In genomic region chr5:55897206-55897894, GRCh38 we compare ENCODE assay signal across 26 cellular contexts. TPM values are rescaled to one million over a fixed set of nuclear protein-coding genes. Genes with fewer than 3 reads are reported as not detected.
DNase-seq lines count a peak whose midpoint lies in the region; ATAC-seq and TF ChIP-seq lines count a peak whose summit lies in the region.
"Had no signal": no experiment of that assay in that cellular context is flagged by ENCODE, and none has a peak within 500 bp of the region (broad histone marks: within the 10 kb centered on the region; RNA-seq: fewer than 3 reads in every experiment).

No MANE protein-coding gene starts in this region.

- no peaks in the 10 kb centered on the region for H3K36me3 Mint-ChIP-seq in chondrocyte (ENCODE audit: low read depth)

- WGBS in testis, 2 donors = 80 to 84% methylated on average over 8 of the region's 8 CpGs

- peak overlapping the region; percentile 26 for H3K4me3 ChIP-seq in AG10803 (ENCODE audit: low read length)
- no peak overlapping the region for H3K4me3 ChIP-seq in testis

- DNase-seq in AG10803 (ENCODE audit: low read depth) = no peak
- DNase-seq in RWPE1 (ENCODE audit: low spot score) = no peak
- DNase-seq in chondrocyte (ENCODE audit: low spot score) = no peak
- no peak for DNase-seq in omental fat pad (ENCODE audit: low spot score)
- no peak for DNase-seq in anterior cingulate cortex (lab: John Stamatoyannopoulos, UW)
- DNase-seq in stimulated activated CD4-positive, alpha-beta T cell treated with anti-CD3 and anti-CD28 coated beads, Interleukin-4, amount 100 ng/mL, for 24 hours = no peak
- no peak for DNase-seq in testis
- DNase-seq: activated CD4-positive, alpha-beta T cell treated with anti-CD3 and anti-CD28 coated beads, Interleukin-2, amount 10 ng/mL, durations not matched to agents 7 days and 5 days; activated naive CD4-positive, alpha-beta T cell; effector memory CD4-positive, alpha-beta T cell; esophagus squamous epithelium; left colon; NCI-H1105; NCI-H2081; nephron progenitor cell; PC-3; SHP77 treated with DMSO at 0.1 percent for 48 hours; spleen had no signal

- peaks cover 38% of the 10 kb centered on the region for H3K4me1 Mint-ChIP-seq in chondrocyte (ENCODE audit: low read depth)
- H3K4me1 Mint-ChIP-seq: nephron progenitor cell had no signal

- peak overlapping the region; percentile 63 for H3K4me3 Mint-ChIP-seq in chondrocyte (ENCODE audit: unreplicated experiment)
- H3K4me3 Mint-ChIP-seq: activated CD4-positive, alpha-beta T cell treated with anti-CD3 and anti-CD28 coated beads, Interleukin-2, amount 10 ng/mL, durations not matched to agents 7 days and 5 days; nephron progenitor cell; T-helper 1 cell treated with Interleukin-12 subunit alpha and Interleukin-12 subunit beta and Interleukin-4 antibody, amounts not matched to agents 30 μg/mL and 1 μg/mL, for 36 hours had no signal

- peak overlapping the region; percentile 14; the same call in 1 of the 2 replicates for H3K27ac ChIP-seq in RWPE1
- H3K27ac ChIP-seq in testis = no peak overlapping the region
- H3K27ac ChIP-seq: C4-2B, esophagus squamous epithelium, psoas muscle, spleen, vagina had no signal

- H3K36me3 ChIP-seq in testis (ENCODE audit: low read depth, missing control alignments) = no peaks in the 10 kb centered on the region
- H3K36me3 ChIP-seq: esophagus squamous epithelium, spleen, vagina had no signal

- no peaks in the 10 kb centered on the region for H3K27me3 ChIP-seq in testis
- H3K27me3 ChIP-seq: esophagus squamous epithelium, vagina had no signal

- peak overlapping the region; percentile 86 for H3K27ac Mint-ChIP-seq in chondrocyte (ENCODE audit: unreplicated experiment)
- H3K27ac Mint-ChIP-seq: activated CD4-positive, alpha-beta T cell treated with anti-CD3 and anti-CD28 coated beads, Interleukin-2, amount 10 ng/mL, durations not matched to agents 7 days and 5 days; nephron progenitor cell; T-helper 1 cell treated with Interleukin-12 subunit alpha and Interleukin-12 subunit beta and Interleukin-4 antibody, amounts not matched to agents 30 μg/mL and 1 μg/mL, for 36 hours had no signal

- no peaks in the 10 kb centered on the region for H3K4me1 ChIP-seq in testis

- H3K27me3 Mint-ChIP-seq in chondrocyte (ENCODE audit: low read depth) = no peaks in the 10 kb centered on the region

- TF ChIP-seq CTCF in AG10803 (conservative IDR thresholded peaks at IDR 0.05; ENCODE audit: low read length) (no peak), RWPE1 (conservative IDR thresholded peaks at IDR 0.05; ENCODE audit: low read depth) (no peak), chondrocyte (IDR thresholded peaks at IDR 0.05) (no peak), omental fat pad (IDR thresholded peaks at IDR 0.05) (no peak), testis (IDR thresholded peaks at IDR 0.05) (no peak)

- CTCF ChIA-PET in RWPE1 (lab: Yijun Ruan, JAX) = interaction anchor here (0.5 to 1.1 kb wide), 3 partner anchors 22 to 186 kb away, joined by 3 to 5 read pairs (median 4); no protein-coding TSS in a partner anchor

- intact Hi-C loops in testis (cut with DNase I; ENCODE audit: low total_unique reads) = no loop called here

- H3K9me3 ChIP-seq in testis = no peaks in the 10 kb centered on the region
- H3K9me3 ChIP-seq: esophagus squamous epithelium, psoas muscle, spleen, vagina had no signal

- POLR2A ChIA-PET in RWPE1 (lab: Yijun Ruan, JAX; ENCODE audit: low non-redundant PET) = no interaction called here

- H3K9me3 Mint-ChIP-seq in chondrocyte (ENCODE audit: low read depth) = no peaks in the 10 kb centered on the region
- H3K9me3 Mint-ChIP-seq: activated CD4-positive, alpha-beta T cell treated with anti-CD3 and anti-CD28 coated beads, Interleukin-2, amount 10 ng/mL, durations not matched to agents 7 days and 5 days; T-helper 1 cell treated with Interleukin-12 subunit alpha and Interleukin-12 subunit beta and Interleukin-4 antibody, amounts not matched to agents 30 μg/mL and 1 μg/mL, for 36 hours had no signal

- ATAC-seq in omental fat pad (ENCODE audit: low FRiP score) (peak; percentile 15), HG03432 (IDR thresholded peaks at IDR 0.05; ENCODE audit: unreplicated experiment) (no peak)
- ATAC-seq: left colon, PC-3 had no signal

- TF ChIP-seq POLR2A in testis (IDR thresholded peaks at IDR 0.05) = no peak

RNA-seq across cellular contexts. Expression of gene IL31RA, which starts 46.2 kb away (rescaled TPM):
- 1.5 to 3.9 TPM (median 1.9 TPM) in 3 replicates for total RNA-seq in chondrocyte
- total RNA-seq in omental fat pad = not detected
- 1 to 10 TPM; 2.7 to 3.1 TPM for total RNA-seq in testis
- polyA plus RNA-seq in testis (ENCODE audit: insufficient read depth, low read depth, low replicate concordance) = 3.9 TPM
- total RNA-seq: activated CD4-positive, alpha-beta T cell treated with anti-CD3 and anti-CD28 coated beads, Interleukin-2, amount 10 ng/mL, durations not matched to agents 7 days and 5 days; cerebellum; esophagus squamous epithelium; G401; left colon; mesenteric fat pad; vagina had no signal
